ENCODE assay signal across 9 cellular contexts in genomic region chr3:189276481-189277190, GRCh38.
DNase-seq lines count a peak whose midpoint lies in the region; ATAC-seq, FAIRE-seq and TF ChIP-seq lines count a peak whose summit lies in the region.
"Had no signal": no experiment of that assay in that cellular context is flagged by ENCODE, and none has a peak within 500 bp of the region (broad histone marks: within the 10 kb centered on the region; RNA-seq: fewer than 3 reads in every experiment).

No MANE protein-coding gene starts in this region.

- H3K36me3 Mint-ChIP-seq in endothelial cell (ENCODE audit: low read depth, unreplicated experiment) = no peaks in the 10 kb centered on the region

- peak; percentile 72 for FAIRE-seq in GM12891 (lab: Jason Lieb, UNC)

- H3K27me3 Mint-ChIP-seq in endothelial cell (ENCODE audit: unreplicated experiment) = no peaks in the 10 kb centered on the region

- H3K27ac ChIP-seq in epithelial cell of prostate (peak overlapping the region; percentile 84), prostate gland (peak overlapping the region in 1 of 2 donors; percentile 7), sigmoid colon (no peak overlapping the region)

- H3K4me1 Mint-ChIP-seq in endothelial cell (ENCODE audit: unreplicated experiment) = no peaks in the 10 kb centered on the region

- no peaks in the 10 kb centered on the region for H3K9me3 Mint-ChIP-seq in endothelial cell (ENCODE audit: unreplicated experiment)

- H3K4me3 Mint-ChIP-seq in endothelial cell (ENCODE audit: unreplicated experiment) = no peak overlapping the region

- whole genome bisulfite sequencing in prostate gland = 18% methylated on average over 5 of the region's 5 CpGs
- 40 to 58% methylated on average over 5 of the region's 5 CpGs for WGBS in sigmoid colon, 2 donors

- H3K9me3 ChIP-seq in prostate gland (no peaks in the 10 kb centered on the region), sigmoid colon (no peaks in the 10 kb centered on the region)

- DNase-seq in GM12891 (ENCODE audit: insufficient read length, low spot score) (no peak), NCI-H446 treated with DMSO at 0.1 percent for 48 hours (lab: John Stamatoyannopoulos, UW) (peak; percentile 90), epithelial cell of prostate (ENCODE audit: low read depth, low spot score) (no peak), prostate gland (ENCODE audit: low spot score) (peak; percentile 15), sigmoid colon (no peak), NCI-H1105 treated with DMSO at 0.1 percent for 48 hours (lab: John Stamatoyannopoulos, UW) (no peak), endothelial cell (ENCODE audit: low spot score) (no peak)
- DNase-seq: stimulated activated CD8-positive, alpha-beta memory T cell treated with anti-CD3 and anti-CD28 coated beads, Interleukin-4, amount 100 ng/mL, for 48 hours had no signal

- no peak for TF ChIP-seq EP300 in sigmoid colon (IDR thresholded peaks at IDR 0.05)

- H3K36me3 ChIP-seq in prostate gland (no peaks in the 10 kb centered on the region), sigmoid colon (no peaks in the 10 kb centered on the region)

- TF ChIP-seq POLR2A in GM12891 (IDR thresholded peaks at IDR 0.05; ENCODE audit: low read depth, low read length) = no peak
- TF ChIP-seq POLR2A in prostate gland (IDR thresholded peaks at IDR 0.05) = no peak
- no peak for TF ChIP-seq POLR2A in sigmoid colon (IDR thresholded peaks at IDR 0.05)

- H3K4me1 ChIP-seq in prostate gland (replicated peaks) = no peaks in the 10 kb centered on the region
- peaks cover 0 to 12% (median 9%) of the 10 kb centered on the region in 4 donors for H3K4me1 ChIP-seq in sigmoid colon

- H3K27ac Mint-ChIP-seq in endothelial cell (ENCODE audit: unreplicated experiment) = no peak overlapping the region

- ATAC-seq in GM21825 (IDR thresholded peaks at IDR 0.05; ENCODE audit: unreplicated experiment) = no peak

- no peak overlapping the region for H3K4me3 ChIP-seq in prostate gland
- H3K4me3 ChIP-seq in sigmoid colon = no peak overlapping the region

- no peaks in the 10 kb centered on the region for H3K27me3 ChIP-seq in prostate gland (replicated peaks; ENCODE audit: insufficient read depth)
- no peaks in the 10 kb centered on the region for H3K27me3 ChIP-seq in sigmoid colon

- intact Hi-C loops in prostate gland (cut with DNase I) (no loop called here), sigmoid colon (cut with DNase I) (no loop called here)

- TF ChIP-seq CTCF in prostate gland (IDR thresholded peaks at IDR 0.05) = no peak
- TF ChIP-seq CTCF in sigmoid colon (IDR thresholded peaks at IDR 0.05) = no peak
- no peak for TF ChIP-seq CTCF in endothelial cell (IDR thresholded peaks at IDR 0.05; ENCODE audit: unreplicated experiment)

TF ChIP-seq in GM12891, 5 proteins besides CTCF, POLR2A, EP300 and RAD21:
- TF ChIP-seq POLR2AphosphoS5 (IDR thresholded peaks at IDR 0.05; ENCODE audit: low read depth, low read length) (no peak), PAX5 (IDR thresholded peaks at IDR 0.05; ENCODE audit: insufficient read depth, low read length, severe bottlenecking) (no peak), POU2F2 (IDR thresholded peaks at IDR 0.05; ENCODE audit: low read depth, low read length) (no peak), TAF1 (IDR thresholded peaks at IDR 0.05; ENCODE audit: low read depth, low read length) (no peak), SPI1 (IDR thresholded peaks at IDR 0.05; ENCODE audit: low read depth, low read length) (no peak)

Comparison
In these comparisons a context has a peak if more than half of its experiments do, and no peak if none do; other contexts are left out.
1. DNase-seq: peak in NCI-H446 treated with DMSO at 0.1 percent for 48 hours (single experiment) and prostate gland (single experiment); none in GM12891 (single experiment), epithelial cell of prostate (single experiment), sigmoid colon (single experiment), NCI-H1105 treated with DMSO at 0.1 percent for 48 hours (single experiment) and endothelial cell (single experiment).